8 cellular contexts compared by ENCODE assay signal in genomic region chr18:22932885-22933205, GRCh38.
DNase-seq lines count a peak whose midpoint lies in the region; ATAC-seq and TF ChIP-seq lines count a peak whose summit lies in the region.

No MANE protein-coding gene starts in this region.

- H3K27me3 ChIP-seq in muscle layer of duodenum (ENCODE audit: low read depth, low read length) = no peaks in the 10 kb centered on the region

- TF ChIP-seq CTCF in GM13976 (IDR thresholded peaks at IDR 0.05; ENCODE audit: borderline replicate concordance, control extremely low read depth, extremely low read depth, insufficient read depth, missing control alignments) = no peak

- H3K36me3 ChIP-seq in muscle layer of duodenum (ENCODE audit: control insufficient read depth in 1 of 2, insufficient read depth in 2 of 2, low read length in 2 of 2) = no peaks in the 10 kb centered on the region

- H3K4me3 ChIP-seq in muscle layer of duodenum (ENCODE audit: low read depth in 1 of 2, low read length in 2 of 2) = peak overlapping the region; percentile 73 to 92

- peaks cover 0 to 7% of the 10 kb centered on the region in 2 donors for H3K4me1 ChIP-seq in muscle layer of duodenum (ENCODE audit: control insufficient read depth in 1 of 2, insufficient read depth in 2 of 2, low read length in 2 of 2)

- DNase-seq in Kasumi-1 (lab: John Stamatoyannopoulos, UW) (peak; percentile 64 to 78), GM13976 (ENCODE audit: low spot score) (no peak)
- no peak for DNase-seq in stimulated activated CD4-positive, alpha-beta T cell treated with anti-CD3 and anti-CD28 coated beads, Interleukin-4, amount 100 ng/mL, for 4 hours

- ATAC-seq in GM18498 (IDR thresholded peaks at IDR 0.05; ENCODE audit: unreplicated experiment) (peak; percentile 29), GM21825 (IDR thresholded peaks at IDR 0.05; ENCODE audit: unreplicated experiment) (peak; percentile 29), HG03108 (IDR thresholded peaks at IDR 0.05; ENCODE audit: unreplicated experiment) (no peak)

- H3K9me3 ChIP-seq in muscle layer of duodenum (ENCODE audit: control insufficient read depth in 1 of 2, low read length in 2 of 2) = no peaks in the 10 kb centered on the region

- in situ Hi-C loops in GM13976 (cut with MboI; ENCODE audit: low sequenced_read_pairs, unreplicated experiment) = no loop called here

- H3K27ac ChIP-seq in cingulate gyrus (ENCODE audit: low read depth, low read length) (peak overlapping the region; percentile 92), muscle layer of duodenum (ENCODE audit: low read length) (peak overlapping the region; percentile 95)

Comparison
In these comparisons a context has a peak if more than half of its experiments do, and no peak if none do; other contexts are left out.
1. DNase-seq: peak in Kasumi-1 (2 of 2); none in GM13976 (single experiment) and stimulated activated CD4-positive, alpha-beta T cell treated with anti-CD3 and anti-CD28 coated beads, Interleukin-4, amount 100 ng/mL, for 4 hours (0 of 2).